1 cellular context compared by ENCODE assay signal in genomic region chr5:432928-433791, GRCh38.
TF ChIP-seq lines count a peak whose summit lies in the region.

No MANE protein-coding gene starts in this region.

TF ChIP-seq in GM12878, 131 proteins besides CTCF, POLR2A, EP300 and RAD21:
- TF ChIP-seq POLR2AphosphoS5 (IDR thresholded peaks at IDR 0.05; ENCODE audit: low read length): peak; percentile 41; the same call in 1 of the 2 replicates
- no peak for TF ChIP-seq SMAD1 (IDR thresholded peaks at IDR 0.05; ENCODE audit: low read depth, partially characterized antibody)
